In genomic region chr6:34516391-34517324, GRCh38 we compare ENCODE assay signal across 32 cellular contexts. TPM values are rescaled to one million over a fixed set of nuclear protein-coding genes. Genes with fewer than 3 reads are reported as not detected.
DNase-seq lines count a peak whose midpoint lies in the region; ATAC-seq, FAIRE-seq and TF ChIP-seq lines count a peak whose summit lies in the region.
"Had no signal": no experiment of that assay in that cellular context is flagged by ENCODE, and none has a peak within 500 bp of the region (broad histone marks: within the 10 kb centered on the region; RNA-seq: fewer than 3 reads in every experiment).

No MANE protein-coding gene starts in this region.

- TF ChIP-seq CTCF in neural crest cell (conservative IDR thresholded peaks at IDR 0.05) (no peak), upper lobe of right lung (IDR thresholded peaks at IDR 0.05) (no peak), brain microvascular endothelial cell (IDR thresholded peaks at IDR 0.05; ENCODE audit: low read depth, low read length, missing control alignments) (no peak)

- H3K4me3 ChIP-seq in upper lobe of right lung (no peak overlapping the region), brain microvascular endothelial cell (ENCODE audit: low read depth, low read length) (no peak overlapping the region)
- H3K4me3 ChIP-seq: prostate gland, upper lobe of left lung had no signal

- peak; percentile 51 for DNase-seq in activated CD4-positive, alpha-beta T cell treated with anti-CD3 and anti-CD28 coated beads, Interleukin-2, amount 10 ng/mL, durations not matched to agents 24 days and 14 days
- DNase-seq in activated CD4-positive, alpha-beta T cell treated with anti-CD3 and anti-CD28 coated beads for 1 hour = no peak
- DNase-seq in neural crest cell (ENCODE audit: low read depth, low spot score) (no peak), upper lobe of right lung (peak; percentile 58), urothelium cell line (ENCODE audit: low spot score) (no peak), brain microvascular endothelial cell (no peak)
- DNase-seq: activated CD4-positive, alpha-beta T cell treated with anti-CD3 and anti-CD28 coated beads, Interleukin-2, amount 50 U/mL, for 4 hours; activated CD8-positive, alpha-beta memory T cell treated with anti-CD3 and anti-CD28 coated beads, Interleukin-2, amount 10 ng/mL, durations not matched to agents 7 days and 5 days; activated gamma-delta T cell treated with Interleukin-2 at 50 U/mL for 16 hours; activated naive CD8-positive, alpha-beta T cell treated with anti-CD3 and anti-CD28 coated beads, Interleukin-2, amount 50 U/mL, for 24 hours; activated T-cell treated with anti-CD3 and anti-CD28 coated beads, Interleukin-2, amount 50 U/mL, for 4 hours; Caco-2; DMS53; HCEC 1CT; hippocampal formation; Karpas-422; NCI-H1417 treated with DMSO at 0.1 percent for 48 hours; NCI-H2029 treated with DMSO at 0.1 percent for 48 hours; NCI-H345; SW 1271 had no signal

- H3K4me3 Mint-ChIP-seq in activated CD4-positive, alpha-beta T cell treated with anti-CD3 and anti-CD28 coated beads, Interleukin-2, amount 10 ng/mL, durations not matched to agents 24 days and 14 days = no peak overlapping the region
- no peak overlapping the region for H3K4me3 Mint-ChIP-seq in neural crest cell
- H3K4me3 Mint-ChIP-seq: activated CD8-positive, alpha-beta memory T cell treated with anti-CD3 and anti-CD28 coated beads, Interleukin-2, amount 10 ng/mL, durations not matched to agents 7 days and 5 days; activated naive CD8-positive, alpha-beta T cell treated with anti-CD3 and anti-CD28 coated beads, Interleukin-2, amount 50 U/mL, for 24 hours; activated T-cell treated with anti-CD3 and anti-CD28 coated beads, Interleukin-2, amount 50 U/mL, for 4 hours; CD14-positive monocyte; central memory CD8-positive, alpha-beta T cell; stimulated activated effector memory CD8-positive, alpha-beta T cell treated with anti-CD3 and anti-CD28 coated beads, Interleukin-12 subunit alpha, Interleukin-12 subunit beta, amount 100 ng/mL, for 72 hours had no signal

- no peak for ATAC-seq in upper lobe of right lung
- ATAC-seq in GM18873 (IDR thresholded peaks at IDR 0.05; ENCODE audit: low FRiP score, unreplicated experiment) = no peak
- ATAC-seq: activated CD8-positive, alpha-beta memory T cell treated with anti-CD3 and anti-CD28 coated beads, Interleukin-2, amount 10 ng/mL, durations not matched to agents 7 days and 5 days; activated naive CD8-positive, alpha-beta T cell treated with anti-CD3 and anti-CD28 coated beads, Interleukin-2, amount 50 U/mL, for 24 hours; activated T-cell treated with anti-CD3 and anti-CD28 coated beads, Interleukin-2, amount 50 U/mL, for 4 hours; HepG2; stimulated activated effector memory CD8-positive, alpha-beta T cell treated with anti-CD3 and anti-CD28 coated beads, Interleukin-12 subunit alpha, Interleukin-12 subunit beta, amount 100 ng/mL, for 72 hours had no signal

- H3K27me3 Mint-ChIP-seq in activated CD4-positive, alpha-beta T cell treated with anti-CD3 and anti-CD28 coated beads, Interleukin-2, amount 10 ng/mL, durations not matched to agents 24 days and 14 days = peaks cover 9% of the 10 kb centered on the region
- peaks cover 5% of the 10 kb centered on the region for H3K27me3 Mint-ChIP-seq in neural crest cell (ENCODE audit: low read depth)
- H3K27me3 Mint-ChIP-seq: central memory CD8-positive, alpha-beta T cell had no signal

- no peak overlapping the region for H3K27ac Mint-ChIP-seq in activated CD4-positive, alpha-beta T cell treated with anti-CD3 and anti-CD28 coated beads, Interleukin-2, amount 10 ng/mL, durations not matched to agents 24 days and 14 days
- peak overlapping the region; percentile 71 for H3K27ac Mint-ChIP-seq in neural crest cell (ENCODE audit: unreplicated experiment)
- H3K27ac Mint-ChIP-seq: activated CD8-positive, alpha-beta memory T cell treated with anti-CD3 and anti-CD28 coated beads, Interleukin-2, amount 10 ng/mL, durations not matched to agents 7 days and 5 days; activated naive CD8-positive, alpha-beta T cell treated with anti-CD3 and anti-CD28 coated beads, Interleukin-2, amount 50 U/mL, for 24 hours; stimulated activated effector memory CD8-positive, alpha-beta T cell treated with anti-CD3 and anti-CD28 coated beads, Interleukin-12 subunit alpha, Interleukin-12 subunit beta, amount 100 ng/mL, for 72 hours had no signal

- H3K27me3 ChIP-seq in upper lobe of right lung (peaks cover 26% of the 10 kb centered on the region), brain microvascular endothelial cell (replicated peaks) (peaks cover 18% of the 10 kb centered on the region)

- H3K27ac ChIP-seq in cingulate gyrus (ENCODE audit: low read depth, low read length) (peak overlapping the region; percentile 29), upper lobe of right lung (no peak overlapping the region), brain microvascular endothelial cell (no peak overlapping the region)
- H3K27ac ChIP-seq: prostate gland, upper lobe of left lung had no signal

- H3K36me3 Mint-ChIP-seq in activated CD4-positive, alpha-beta T cell treated with anti-CD3 and anti-CD28 coated beads, Interleukin-2, amount 10 ng/mL, durations not matched to agents 24 days and 14 days (ENCODE audit: low read depth) = no peaks in the 10 kb centered on the region
- no peaks in the 10 kb centered on the region for H3K36me3 Mint-ChIP-seq in neural crest cell (ENCODE audit: low read depth)
- H3K36me3 Mint-ChIP-seq: activated CD8-positive, alpha-beta memory T cell treated with anti-CD3 and anti-CD28 coated beads, Interleukin-2, amount 10 ng/mL, durations not matched to agents 7 days and 5 days; CD14-positive monocyte; stimulated activated effector memory CD8-positive, alpha-beta T cell treated with anti-CD3 and anti-CD28 coated beads, Interleukin-12 subunit alpha, Interleukin-12 subunit beta, amount 100 ng/mL, for 72 hours had no signal

- H3K9me3 ChIP-seq in upper lobe of right lung = no peaks in the 10 kb centered on the region
- H3K9me3 ChIP-seq: Caco-2, prostate gland, upper lobe of left lung had no signal

- no peaks in the 10 kb centered on the region for H3K4me1 ChIP-seq in upper lobe of right lung
- H3K4me1 ChIP-seq: Caco-2, prostate gland had no signal

- in situ Hi-C loops in brain microvascular endothelial cell (cut with HindIII; ENCODE audit: low pct_ligation_motif_present, low sequenced_read_pairs) = no loop called here

- H3K4me1 Mint-ChIP-seq in activated CD4-positive, alpha-beta T cell treated with anti-CD3 and anti-CD28 coated beads, Interleukin-2, amount 10 ng/mL, durations not matched to agents 24 days and 14 days = no peaks in the 10 kb centered on the region
- peaks cover 11% of the 10 kb centered on the region for H3K4me1 Mint-ChIP-seq in neural crest cell
- H3K4me1 Mint-ChIP-seq: activated CD8-positive, alpha-beta memory T cell treated with anti-CD3 and anti-CD28 coated beads, Interleukin-2, amount 10 ng/mL, durations not matched to agents 7 days and 5 days; activated naive CD8-positive, alpha-beta T cell treated with anti-CD3 and anti-CD28 coated beads, Interleukin-2, amount 50 U/mL, for 24 hours; CD14-positive monocyte; stimulated activated effector memory CD8-positive, alpha-beta T cell treated with anti-CD3 and anti-CD28 coated beads, Interleukin-12 subunit alpha, Interleukin-12 subunit beta, amount 100 ng/mL, for 72 hours had no signal

- FAIRE-seq in urothelium cell line (lab: Jason Lieb, UNC) = no peak
- FAIRE-seq: A204.1, endothelial cell of umbilical vein, GM12892, HepG2 had no signal

- intact Hi-C loops in activated CD4-positive, alpha-beta T cell treated with anti-CD3 and anti-CD28 coated beads, Interleukin-2, amount 10 ng/mL, durations not matched to agents 24 days and 14 days (cut with micrococcal nuclease) = no loop called here
- intact Hi-C loops in upper lobe of right lung (cut with DNase I) = no loop called here

- no peaks in the 10 kb centered on the region for H3K36me3 ChIP-seq in upper lobe of right lung
- no peaks in the 10 kb centered on the region for H3K36me3 ChIP-seq in brain microvascular endothelial cell (replicated peaks)
- H3K36me3 ChIP-seq: prostate gland, upper lobe of left lung had no signal

- H3K9me3 Mint-ChIP-seq in activated CD4-positive, alpha-beta T cell treated with anti-CD3 and anti-CD28 coated beads, Interleukin-2, amount 10 ng/mL, durations not matched to agents 24 days and 14 days = no peaks in the 10 kb centered on the region
- H3K9me3 Mint-ChIP-seq in neural crest cell = no peaks in the 10 kb centered on the region
- H3K9me3 Mint-ChIP-seq: activated naive CD8-positive, alpha-beta T cell treated with anti-CD3 and anti-CD28 coated beads, Interleukin-2, amount 50 U/mL, for 24 hours; activated T-cell treated with anti-CD3 and anti-CD28 coated beads, Interleukin-2, amount 50 U/mL, for 4 hours; central memory CD8-positive, alpha-beta T cell; stimulated activated effector memory CD8-positive, alpha-beta T cell treated with anti-CD3 and anti-CD28 coated beads, Interleukin-12 subunit alpha, Interleukin-12 subunit beta, amount 100 ng/mL, for 72 hours had no signal

RNA-seq across cellular contexts. Expression of gene SPDEF, which starts 39.5 kb away (rescaled TPM):
- not detected in 2 replicates for total RNA-seq in activated CD4-positive, alpha-beta T cell treated with anti-CD3 and anti-CD28 coated beads, Interleukin-2, amount 10 ng/mL, durations not matched to agents 24 days and 14 days
- total RNA-seq in neural crest cell (0.12 TPM in 1 of 2 replicates, not detected in the other), upper lobe of right lung (1.3 TPM)
- total RNA-seq: dermis microvascular lymphatic vessel endothelial cell, endothelial cell of umbilical vein, HepG2 had no signal

RNA-seq across cellular contexts. Expression of gene PACSIN1, which starts 50.8 kb away (rescaled TPM):
- not detected in 2 replicates for total RNA-seq in activated CD4-positive, alpha-beta T cell treated with anti-CD3 and anti-CD28 coated beads, Interleukin-2, amount 10 ng/mL, durations not matched to agents 24 days and 14 days
- total RNA-seq in neural crest cell (0.30 and 0.44 TPM in 2 replicates), upper lobe of right lung (not detected)
- total RNA-seq: dermis microvascular lymphatic vessel endothelial cell, endothelial cell of umbilical vein, HepG2 had no signal

Comparison
In these comparisons a context has a peak if more than half of its experiments do, and no peak if none do; other contexts are left out.
1. DNase-seq: peak in activated CD4-positive, alpha-beta T cell treated with anti-CD3 and anti-CD28 coated beads, Interleukin-2, amount 10 ng/mL, durations not matched to agents 24 days and 14 days (single experiment) and upper lobe of right lung (single experiment); none in activated CD4-positive, alpha-beta T cell treated with anti-CD3 and anti-CD28 coated beads for 1 hour (single experiment), neural crest cell (single experiment), urothelium cell line (single experiment) and brain microvascular endothelial cell (single experiment).